ENCODE assay signal across 1 cellular context in the genomic region with DNA sequence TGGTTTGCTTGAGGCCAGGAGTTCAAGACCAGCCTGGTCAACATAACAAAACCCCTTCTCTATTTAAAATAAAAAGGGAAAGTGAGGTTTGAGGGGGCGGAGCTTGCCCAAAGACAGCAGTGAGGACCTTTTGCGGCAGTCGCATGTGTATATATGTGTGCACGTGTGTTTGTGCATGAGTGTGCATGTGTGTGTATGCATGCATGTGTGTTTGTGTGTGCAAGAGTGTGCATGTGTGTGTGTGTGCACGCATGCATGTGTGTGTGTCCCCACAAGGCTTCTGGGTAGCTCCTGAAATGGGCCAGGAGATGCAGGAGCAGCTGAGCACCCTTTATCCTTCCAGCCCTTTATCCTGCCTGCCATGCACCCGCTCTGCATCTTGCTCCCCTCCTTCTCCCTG.
TF ChIP-seq lines count a peak whose summit lies in the region.

No MANE protein-coding gene starts in this region.

TF ChIP-seq in SK-N-SH, 30 proteins besides CTCF, POLR2A, EP300 and RAD21 (continued from another document):
- TF ChIP-seq RCOR1 (IDR thresholded peaks at IDR 0.05; ENCODE audit: low read length), result no peak
- TF ChIP-seq SIN3A (IDR thresholded peaks at IDR 0.05; ENCODE audit: borderline replicate concordance, low read depth, low read length), result no peak
- no peak for TF ChIP-seq FOXJ3 (CRISPR knock-in tag; IDR thresholded peaks at IDR 0.05)
- TF ChIP-seq, protein P1, sequence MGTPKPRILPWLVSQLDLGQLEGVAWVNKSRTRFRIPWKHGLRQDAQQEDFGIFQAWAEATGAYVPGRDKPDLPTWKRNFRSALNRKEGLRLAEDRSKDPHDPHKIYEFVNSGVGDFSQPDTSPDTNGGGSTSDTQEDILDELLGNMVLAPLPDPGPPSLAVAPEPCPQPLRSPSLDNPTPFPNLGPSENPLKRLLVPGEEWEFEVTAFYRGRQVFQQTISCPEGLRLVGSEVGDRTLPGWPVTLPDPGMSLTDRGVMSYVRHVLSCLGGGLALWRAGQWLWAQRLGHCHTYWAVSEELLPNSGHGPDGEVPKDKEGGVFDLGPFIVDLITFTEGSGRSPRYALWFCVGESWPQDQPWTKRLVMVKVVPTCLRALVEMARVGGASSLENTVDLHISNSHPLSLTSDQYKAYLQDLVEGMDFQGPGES (IDR thresholded peaks at IDR 0.05; ENCODE audit: low read depth, low read length), result no peak
- TF ChIP-seq POLR2AphosphoS5 (IDR thresholded peaks at IDR 0.05; ENCODE audit: low read depth, low read length), result no peak
- no peak for TF ChIP-seq FOSL2 (IDR thresholded peaks at IDR 0.05; ENCODE audit: borderline replicate concordance, low read depth)
- TF ChIP-seq, protein P2, sequence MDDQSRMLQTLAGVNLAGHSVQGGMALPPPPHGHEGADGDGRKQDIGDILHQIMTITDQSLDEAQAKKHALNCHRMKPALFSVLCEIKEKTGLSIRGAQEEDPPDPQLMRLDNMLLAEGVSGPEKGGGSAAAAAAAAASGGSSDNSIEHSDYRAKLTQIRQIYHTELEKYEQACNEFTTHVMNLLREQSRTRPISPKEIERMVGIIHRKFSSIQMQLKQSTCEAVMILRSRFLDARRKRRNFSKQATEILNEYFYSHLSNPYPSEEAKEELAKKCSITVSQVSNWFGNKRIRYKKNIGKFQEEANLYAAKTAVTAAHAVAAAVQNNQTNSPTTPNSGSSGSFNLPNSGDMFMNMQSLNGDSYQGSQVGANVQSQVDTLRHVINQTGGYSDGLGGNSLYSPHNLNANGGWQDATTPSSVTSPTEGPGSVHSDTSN (IDR thresholded peaks at IDR 0.05), result no peak
- TF ChIP-seq RFX5 (IDR thresholded peaks at IDR 0.05; ENCODE audit: low read length), result no peak
